Comparison of ENCODE assay signal across 2 cellular contexts in genomic region chr19:4694211-4694987, GRCh38.
TF ChIP-seq lines count a peak whose summit lies in the region.

No MANE protein-coding gene starts in this region.

TF ChIP-seq in GM23338, 12 proteins besides CTCF, POLR2A, EP300 and RAD21 (continued from another document):
- no peak for TF ChIP-seq ZNF462 (CRISPR knock-in tag; IDR thresholded peaks at IDR 0.05)
- no peak for TF ChIP-seq ZNF114 (CRISPR knock-in tag; IDR thresholded peaks at IDR 0.05)
- no peak for TF ChIP-seq EZH2 (IDR thresholded peaks at IDR 0.05; ENCODE audit: low read depth, unreplicated experiment)
- TF ChIP-seq STAT1 (IDR thresholded peaks at IDR 0.05; ENCODE audit: unreplicated experiment): no peak
- TF ChIP-seq POLR2AphosphoS5 (IDR thresholded peaks at IDR 0.05; ENCODE audit: low read depth): no peak
- TF ChIP-seq CREB1 (CRISPR knock-in tag; IDR thresholded peaks at IDR 0.05; ENCODE audit: low read depth): no peak
- no peak for TF ChIP-seq ZNF331 (CRISPR knock-in tag; IDR thresholded peaks at IDR 0.05; ENCODE audit: low read depth)
- no peak for TF ChIP-seq REST (IDR thresholded peaks at IDR 0.05; ENCODE audit: unreplicated experiment)
- no peak for TF ChIP-seq JUNB (IDR thresholded peaks at IDR 0.05; ENCODE audit: unreplicated experiment)
- no peak for TF ChIP-seq NANOG (IDR thresholded peaks at IDR 0.05; ENCODE audit: borderline replicate concordance)
TF ChIP-seq in GM23338: peak in this region for 0.

TF ChIP-seq in SK-N-SH, 30 proteins besides CTCF, POLR2A, EP300 and RAD21 (continued from another document):
- TF ChIP-seq REST (IDR thresholded peaks at IDR 0.05; ENCODE audit: low read depth, low read length) (no peak), JUND (IDR thresholded peaks at IDR 0.05) (peak; percentile 42; the same call in 1 of the 2 replicates), RCOR1 (IDR thresholded peaks at IDR 0.05; ENCODE audit: low read length) (no peak), FOXM1 (IDR thresholded peaks at IDR 0.05; ENCODE audit: low read depth) (no peak), TAF1 (IDR thresholded peaks at IDR 0.05; ENCODE audit: borderline replicate concordance, low read depth, low read length) (peak; percentile 48; the same call in 1 of the 2 replicates), USF1 (IDR thresholded peaks at IDR 0.05; ENCODE audit: borderline replicate concordance, low read depth) (peak; percentile 90), RXRA (IDR thresholded peaks at IDR 0.05; ENCODE audit: borderline replicate concordance, low read depth) (no peak), NFIC (IDR thresholded peaks at IDR 0.05; ENCODE audit: borderline replicate concordance) (peak; percentile 66), FOSL2 (IDR thresholded peaks at IDR 0.05; ENCODE audit: borderline replicate concordance, low read depth) (peak; percentile 76; the same call in 1 of the 2 replicates), GATA2 (CRISPR knock-in tag; IDR thresholded peaks at IDR 0.05) (no peak), EZH2phosphoT487 (IDR thresholded peaks at IDR 0.05; ENCODE audit: borderline replicate concordance, low read depth) (no peak), POLR2AphosphoS5 (IDR thresholded peaks at IDR 0.05; ENCODE audit: low read depth, low read length) (peak; percentile 41; the same call in 1 of the 2 replicates)
